In genomic region chr7:7424151-7424873, GRCh38 we compare ENCODE assay signal across 8 cellular contexts.
DNase-seq lines count a peak whose midpoint lies in the region; ATAC-seq lines count a peak whose summit lies in the region.

No MANE protein-coding gene starts in this region.

- no peak overlapping the region for H3K27ac Mint-ChIP-seq in stimulated activated memory B cell treated with anti-CD40 and anti-IgM and Interleukin-4, amounts not matched to agents 10 μg/mL and 1 μg/mL and 100 μg/mL, for 72 hours

- peak overlapping the region; percentile 92 for H3K4me3 ChIP-seq in endocrine pancreas (ENCODE audit: control insufficient read depth, insufficient read depth, low read length)

- no peaks in the 10 kb centered on the region for H3K9me3 ChIP-seq in endocrine pancreas (ENCODE audit: control insufficient read depth, low read length)

- H3K4me1 ChIP-seq in endocrine pancreas (ENCODE audit: control insufficient read depth, insufficient read depth, low read length), result no peaks in the 10 kb centered on the region

- H3K27me3 ChIP-seq in endocrine pancreas (ENCODE audit: control insufficient read depth, insufficient read depth, low read length), result no peaks in the 10 kb centered on the region

- H3K4me1 Mint-ChIP-seq in stimulated activated memory B cell treated with anti-CD40 and anti-IgM and Interleukin-4, amounts not matched to agents 10 μg/mL and 1 μg/mL and 100 μg/mL, for 72 hours, result no peaks in the 10 kb centered on the region

- ATAC-seq in GM19351 (IDR thresholded peaks at IDR 0.05; ENCODE audit: unreplicated experiment) (peak; percentile 91), HG03457 (IDR thresholded peaks at IDR 0.05; ENCODE audit: unreplicated experiment) (peak; percentile 86)
- ATAC-seq in stimulated activated memory B cell treated with anti-CD40 and anti-IgM and Interleukin-4, amounts not matched to agents 10 μg/mL and 1 μg/mL and 100 μg/mL, for 72 hours, result peak; percentile 83

- H3K4me3 Mint-ChIP-seq in stimulated activated memory B cell treated with anti-CD40 and anti-IgM and Interleukin-4, amounts not matched to agents 10 μg/mL and 1 μg/mL and 100 μg/mL, for 72 hours, result peak overlapping the region; percentile 70

- DNase-seq in CD1c-positive myeloid dendritic cell (ENCODE audit: extremely low spot score), result peak; percentile 64
- peak; percentile 58 to 70 for DNase-seq in NCI-H446 (lab: John Stamatoyannopoulos, UW)
- peak; percentile 14 to 29 for DNase-seq in activated CD4-positive, alpha-beta T cell treated with anti-CD3 and anti-CD28 coated beads, Interleukin-2, amount 50 U/mL, for 4 hours
- peak; percentile 84 for DNase-seq in midbrain (lab: John Stamatoyannopoulos, UW)

- no peaks in the 10 kb centered on the region for H3K36me3 Mint-ChIP-seq in stimulated activated memory B cell treated with anti-CD40 and anti-IgM and Interleukin-4, amounts not matched to agents 10 μg/mL and 1 μg/mL and 100 μg/mL, for 72 hours

- H3K27me3 Mint-ChIP-seq in stimulated activated memory B cell treated with anti-CD40 and anti-IgM and Interleukin-4, amounts not matched to agents 10 μg/mL and 1 μg/mL and 100 μg/mL, for 72 hours, result peaks cover 2% of the 10 kb centered on the region

- no peaks in the 10 kb centered on the region for H3K36me3 ChIP-seq in endocrine pancreas (ENCODE audit: control insufficient read depth, insufficient read depth, low read length)

- H3K9ac ChIP-seq in endocrine pancreas (ENCODE audit: control insufficient read depth, insufficient read depth, low read length), result peak overlapping the region; percentile 67

- no peaks in the 10 kb centered on the region for H3K9me3 Mint-ChIP-seq in stimulated activated memory B cell treated with anti-CD40 and anti-IgM and Interleukin-4, amounts not matched to agents 10 μg/mL and 1 μg/mL and 100 μg/mL, for 72 hours

Comparison
In these comparisons a context has a peak if more than half of its experiments do, and no peak if none do; other contexts are left out.
1. Peak in every context shown above with its lines: DNase-seq, ATAC-seq and H3K4me3 ChIP-seq.
2. DNase-seq: peak in every context shown above with its lines; median percentile 84 in midbrain; 64 in CD1c-positive myeloid dendritic cell; 64 in NCI-H446; 22 in activated CD4-positive, alpha-beta T cell treated with anti-CD3 and anti-CD28 coated beads, Interleukin-2, amount 50 U/mL, for 4 hours.